8 cellular contexts compared by ENCODE assay signal in the genomic region with DNA sequence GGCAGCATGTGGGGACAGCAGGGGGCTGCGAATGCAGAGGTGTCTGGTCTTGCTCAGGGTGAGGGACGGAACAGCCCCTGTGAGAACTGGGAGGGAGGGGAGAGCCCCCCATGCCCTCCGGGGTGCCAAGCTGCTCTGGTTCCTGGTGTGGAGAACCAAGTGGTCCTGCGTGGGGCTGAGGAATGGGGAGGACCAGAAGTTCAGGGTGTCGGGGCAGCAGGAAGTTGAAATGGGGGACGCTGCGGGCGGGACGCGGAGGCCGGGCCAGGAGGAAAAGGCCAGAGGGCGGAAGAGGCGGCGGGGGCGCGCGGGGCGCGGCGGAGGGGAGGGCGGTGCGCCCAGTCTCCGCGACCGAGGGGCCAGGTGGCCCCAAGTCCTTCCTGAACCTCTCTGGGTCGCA. TPM values are rescaled to one million over a fixed set of nuclear protein-coding genes. Genes with fewer than 3 reads are reported as not detected.
DNase-seq lines count a peak whose midpoint lies in the region; ATAC-seq and TF ChIP-seq lines count a peak whose summit lies in the region.

No MANE protein-coding gene starts in this region.

- intact Hi-C loops in A673 (cut with micrococcal nuclease; ENCODE audit: unreplicated experiment) = no loop called here
- intact Hi-C loops in dendritic cell treated with granulocyte-macrophage colony-stimulating factor and Interleukin-4, amounts not matched to agents 40 ng/mL and 50 ng/mL, for 4 days (cut with micrococcal nuclease) = no loop called here

- H3K27ac Mint-ChIP-seq in HFFc6 (no peak overlapping the region), naive B cell (no peak overlapping the region)
- H3K27ac Mint-ChIP-seq in dendritic cell treated with granulocyte-macrophage colony-stimulating factor and Interleukin-4, amounts not matched to agents 40 ng/mL and 50 ng/mL, for 4 days = peak overlapping the region; percentile 39

- TF ChIP-seq CTCF in A673 (conservative IDR thresholded peaks at IDR 0.05; ENCODE audit: low read depth, low read length) (no peak), HFFc6 (IDR thresholded peaks at IDR 0.05) (no peak)

- no peaks in the 10 kb centered on the region for H3K36me3 ChIP-seq in A673 (ENCODE audit: insufficient read depth, low read length, poor library complexity, severe bottlenecking)

- H3K4me3 ChIP-seq in A673 (ENCODE audit: low read depth, low read length, poor library complexity, severe bottlenecking) = peak overlapping the region; percentile 45

- POLR2A ChIA-PET in A673 (lab: Charles Lee; ENCODE audit: low non-redundant PET) = interaction anchor here (0.6 kb wide), 1 partner anchor 17 kb away, joined by 3 read pairs; no protein-coding TSS in a partner anchor

- H3K27me3 Mint-ChIP-seq in HFFc6 (ENCODE audit: insufficient read depth) = peaks cover 29% of the 10 kb centered on the region
- peaks cover 17% of the 10 kb centered on the region for H3K27me3 Mint-ChIP-seq in dendritic cell treated with granulocyte-macrophage colony-stimulating factor and Interleukin-4, amounts not matched to agents 40 ng/mL and 50 ng/mL, for 4 days
- peaks cover 5 to 53% (median 31%) of the 10 kb centered on the region in 3 donors for H3K27me3 Mint-ChIP-seq in naive B cell

- H3K4me1 Mint-ChIP-seq in HFFc6 (ENCODE audit: low read depth) (peaks cover 17% of the 10 kb centered on the region), naive B cell (peaks cover 0 to 10% (median 8%) of the 10 kb centered on the region in 3 donors)
- peaks cover 15% of the 10 kb centered on the region for H3K4me1 Mint-ChIP-seq in dendritic cell treated with granulocyte-macrophage colony-stimulating factor and Interleukin-4, amounts not matched to agents 40 ng/mL and 50 ng/mL, for 4 days (ENCODE audit: low read depth)

- H3K36me3 Mint-ChIP-seq in HFFc6 (ENCODE audit: low read depth) (no peaks in the 10 kb centered on the region), naive B cell (no peaks in the 10 kb centered on the region)
- no peaks in the 10 kb centered on the region for H3K36me3 Mint-ChIP-seq in dendritic cell treated with granulocyte-macrophage colony-stimulating factor and Interleukin-4, amounts not matched to agents 40 ng/mL and 50 ng/mL, for 4 days (ENCODE audit: low read depth)

- ATAC-seq in naive B cell (ENCODE audit: low read depth in 2 of 2) = peak; percentile 34 to 36
- ATAC-seq in HG03439 (IDR thresholded peaks at IDR 0.05; ENCODE audit: unreplicated experiment) = no peak

- H3K4me3 Mint-ChIP-seq in HFFc6 (peak overlapping the region; percentile 22; the same call in 1 of the 2 replicates), naive B cell (peak overlapping the region in 7 of 8 donors; percentile 68 to 85 (median 76))
- H3K4me3 Mint-ChIP-seq in dendritic cell treated with granulocyte-macrophage colony-stimulating factor and Interleukin-4, amounts not matched to agents 40 ng/mL and 50 ng/mL, for 4 days = peak overlapping the region; percentile 73

- H3K4me1 ChIP-seq in A673 (ENCODE audit: insufficient read depth, low read length, poor library complexity, severe bottlenecking) = no peaks in the 10 kb centered on the region

- DNase-seq in A673 (ENCODE audit: low spot score) (no peak), HFFc6 (no peak), naive B cell (no peak), foreskin melanocyte (no peak), NCI-H187 (lab: John Stamatoyannopoulos, UW) (no peak), COLO829 (ENCODE audit: low spot score) (no peak)

- no peaks in the 10 kb centered on the region for H3K27me3 ChIP-seq in A673 (replicated peaks; ENCODE audit: insufficient read depth, low read depth, low read length, poor library complexity)

- H3K27ac ChIP-seq in A673 (ENCODE audit: low read depth, low read length, poor library complexity, severe bottlenecking) = no peak overlapping the region

- H3K9me3 Mint-ChIP-seq in HFFc6 (no peaks in the 10 kb centered on the region), naive B cell (no peaks in the 10 kb centered on the region)
- H3K9me3 Mint-ChIP-seq in dendritic cell treated with granulocyte-macrophage colony-stimulating factor and Interleukin-4, amounts not matched to agents 40 ng/mL and 50 ng/mL, for 4 days = no peaks in the 10 kb centered on the region

- CTCF ChIA-PET in A673 (lab: Charles Lee) = interaction anchor here (0.6 to 1.4 kb wide), 7 partner anchors 12 to 382 kb away, joined by 3 to 9 read pairs (median 5); partner anchors contain the start of genes ALDH3A2 and B9D1

- H3K9me3 ChIP-seq in A673 (ENCODE audit: low read depth, low read length, poor library complexity, severe bottlenecking) = no peaks in the 10 kb centered on the region

- no TSS peak for BruUV-seq in A673 (replicated peaks; lab: Mats Ljungman, UMichigan)

RNA-seq across cellular contexts. Expression of gene ALDH3A1, which starts 3.6 kb away (rescaled TPM):
- 0.20 TPM in 1 of 2 replicates, not detected in the other for total RNA-seq in A673 (2021)
- total RNA-seq in HFFc6 (2021; fragmentation: NEBNext Ultra II Directional; extraction: Animal tissue kit (Norgen Biotek cat#: 25700)) = under 1 TPM in 2 of 6 experiments, not detected in 4; 0.24 to 0.25 TPM
- under 1 TPM in 1 of 6 donors, not detected in 5; 0.19 TPM for polyA plus RNA-seq in naive B cell (ENCODE audit: low read depth in 6 of 6)

RNA-seq across cellular contexts. Expression of gene SLC47A2, which starts 28.1 kb away (rescaled TPM):
- total RNA-seq in A673 (2021) = not detected in 2 replicates
- total RNA-seq in HFFc6 (2021; fragmentation: NEBNext Ultra II Directional; extraction: Animal tissue kit (Norgen Biotek cat#: 25700)) = not detected
- not detected for polyA plus RNA-seq in naive B cell (ENCODE audit: low read depth in 6 of 6)

Comparison
In these comparisons a context has a peak if more than half of its experiments do, and no peak if none do; other contexts are left out.
1. H3K4me3 Mint-ChIP-seq: peak in every context shown above with its lines; median percentile 76 in naive B cell; 73 in dendritic cell treated with granulocyte-macrophage colony-stimulating factor and Interleukin-4, amounts not matched to agents 40 ng/mL and 50 ng/mL, for 4 days; 22 in HFFc6.